Comparison of ENCODE assay signal across 11 cellular contexts in the genomic region with DNA sequence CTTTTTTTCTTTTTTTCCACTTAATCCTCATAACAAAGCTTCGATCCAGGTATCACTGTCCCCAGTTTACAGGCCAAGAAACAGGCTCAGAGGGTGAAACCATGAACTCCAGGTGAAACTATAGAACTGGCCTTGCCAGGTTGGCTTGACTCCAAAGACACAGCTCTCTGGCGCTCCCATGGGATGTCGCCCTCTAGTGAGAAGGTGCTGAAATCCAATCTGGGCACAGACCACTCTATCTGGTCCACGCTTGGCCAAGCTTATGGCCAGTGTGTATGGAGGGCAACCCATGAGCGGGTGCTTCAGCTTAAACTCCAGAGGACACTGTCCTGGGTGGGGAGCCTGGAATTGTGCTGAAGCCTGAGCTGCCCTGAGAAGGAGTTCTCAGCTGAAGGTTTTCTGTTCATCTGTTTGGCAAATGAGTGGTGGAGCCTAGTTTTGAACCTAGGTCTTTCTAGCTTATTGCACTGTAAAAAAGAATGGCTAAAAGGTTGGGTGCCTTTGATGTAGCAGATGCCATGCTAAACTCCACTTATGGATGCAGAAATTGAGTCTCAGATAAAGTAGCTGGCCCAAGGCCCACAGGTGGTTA.
DNase-seq lines count a peak whose midpoint lies in the region; ATAC-seq, FAIRE-seq and TF ChIP-seq lines count a peak whose summit lies in the region.
"Had no signal": no experiment of that assay in that cellular context is flagged by ENCODE, and none has a peak within 500 bp of the region (broad histone marks: within the 10 kb centered on the region; RNA-seq: fewer than 3 reads in every experiment).

No MANE protein-coding gene starts in this region.

- no peak overlapping the region for H3K56ac ChIP-seq in H1 (replicated peaks; ENCODE audit: insufficient read length, low read depth, low read length)

- H2BK5ac ChIP-seq in H1 (ENCODE audit: low read depth, low read length), result no peak overlapping the region

- H3K9me3 ChIP-seq in H1 (ENCODE audit: insufficient read depth in 2 of 2, low read depth in 1 of 2, low read length in 1 of 2), result no peaks in the 10 kb centered on the region
- H3K9me3 ChIP-seq: SJSA1 had no signal

- H3K18ac ChIP-seq in H1 (ENCODE audit: extremely low read depth, low read length), result no peak overlapping the region

- no peak overlapping the region for H3K23ac ChIP-seq in H1 (ENCODE audit: insufficient read length)

- no peaks in the 10 kb centered on the region for H3K79me1 ChIP-seq in H1 (ENCODE audit: low read depth, low read length)

- peak; percentile 81 for FAIRE-seq in H1 (lab: Jason Lieb, UNC)
- FAIRE-seq: G401.6 had no signal

- POLR2A ChIA-PET in activated CD4-positive, alpha-beta memory T cell treated with anti-CD3 and anti-CD28 coated beads for 36 hours (lab: Charles Lee), result no interaction called here
- POLR2A ChIA-PET in activated CD4-positive, alpha-beta memory T cell treated with anti-CD3 and anti-CD28 coated beads, Interleukin-2, amount 10 ng/mL, durations not matched to agents 7 days and 5 days (lab: Charles Lee), result no interaction called here
- POLR2A ChIA-PET in H1 (lab: Charles Lee; ENCODE audit: partially characterized antibody), result interaction anchor here (0.7 kb wide), 1 partner anchor 30 kb away, joined by 3 read pairs; no protein-coding TSS in a partner anchor

- H3K79me2 ChIP-seq in H1 (ENCODE audit: control insufficient read depth in 1 of 2, insufficient read depth in 2 of 2, low read length in 2 of 2), result no peaks in the 10 kb centered on the region

- no peak overlapping the region for H4K5ac ChIP-seq in H1 (ENCODE audit: insufficient read length, low read depth, low read length)

- H3K9me3 Mint-ChIP-seq in activated CD4-positive, alpha-beta memory T cell treated with anti-CD3 and anti-CD28 coated beads for 36 hours, result no peaks in the 10 kb centered on the region
- H3K9me3 Mint-ChIP-seq in activated CD4-positive, alpha-beta memory T cell treated with anti-CD3 and anti-CD28 coated beads, Interleukin-2, amount 10 ng/mL, durations not matched to agents 7 days and 5 days, result no peaks in the 10 kb centered on the region

- H3K4me2 ChIP-seq in H1 (ENCODE audit: insufficient read depth in 1 of 2, low read depth in 2 of 2, low read length in 2 of 2), result no peak overlapping the region

- peaks cover 1 to 13% (median 6%) of the 10 kb centered on the region in 4 experiments; a peak in 3 of 7 replicates for H3K4me1 ChIP-seq in H1 (replicated peaks in 1 of 4; ENCODE audit: control insufficient read depth in 3 of 4, insufficient read depth in 4 of 4, low read length in 3 of 4)

- no peak overlapping the region for H3K14ac ChIP-seq in H1 (ENCODE audit: insufficient read length)

- no peak overlapping the region for H3K4me3 Mint-ChIP-seq in activated CD4-positive, alpha-beta memory T cell treated with anti-CD3 and anti-CD28 coated beads for 36 hours
- no peak overlapping the region for H3K4me3 Mint-ChIP-seq in activated CD4-positive, alpha-beta memory T cell treated with anti-CD3 and anti-CD28 coated beads, Interleukin-2, amount 10 ng/mL, durations not matched to agents 7 days and 5 days

- H3K36me3 ChIP-seq in H1 (ENCODE audit: control insufficient read depth in 2 of 4, insufficient read depth in 4 of 4, low read length in 3 of 4), result peaks cover 0 to 13% (median 8%) of the 10 kb centered on the region in 4 experiments; a peak in 3 of 8 replicates

- peak; percentile 80 to 92 (median 80) for TF ChIP-seq CTCF in H1 (IDR thresholded peaks at IDR 0.05; ENCODE audit: control extremely low read depth in 1 of 3, insufficient read depth in 1 of 3, low read depth in 1 of 3, low read length in 3 of 3)

- no peak for TF ChIP-seq EP300 in H1 (IDR thresholded peaks at IDR 0.05; ENCODE audit: borderline replicate concordance in 1 of 2, low read depth in 2 of 2, low read length in 2 of 2)

- H3K23me2 ChIP-seq in H1 (ENCODE audit: low read depth, low read length), result no peaks in the 10 kb centered on the region; the same call in 1 of the 2 replicates

- peak; percentile 72 to 78 for TF ChIP-seq RAD21 in H1 (IDR thresholded peaks at IDR 0.05 in 1 of 2, conservative IDR thresholded peaks at IDR 0.05 in 1 of 2; ENCODE audit: low read depth in 2 of 2, low read length in 2 of 2)

- TF ChIP-seq POLR2A in H1 (IDR thresholded peaks at IDR 0.05; ENCODE audit: control extremely low read depth in 1 of 2, low read depth in 2 of 2, low read length in 2 of 2), result no peak

- H3K27me3 ChIP-seq in H1 (replicated peaks in 1 of 4; ENCODE audit: control insufficient read depth in 3 of 4, extremely low read depth in 1 of 4, insufficient read depth in 3 of 4, low read length in 3 of 4), result no peaks in the 10 kb centered on the region
- H3K27me3 ChIP-seq: SJSA1 had no signal

- no peaks in the 10 kb centered on the region for H3K4me1 Mint-ChIP-seq in activated CD4-positive, alpha-beta memory T cell treated with anti-CD3 and anti-CD28 coated beads for 36 hours (ENCODE audit: low read depth)
- peaks cover 4% of the 10 kb centered on the region for H3K4me1 Mint-ChIP-seq in activated CD4-positive, alpha-beta memory T cell treated with anti-CD3 and anti-CD28 coated beads, Interleukin-2, amount 10 ng/mL, durations not matched to agents 7 days and 5 days

- H3K27ac ChIP-seq in H1 (ENCODE audit: low read depth, low read length), result no peak overlapping the region
- H3K27ac ChIP-seq: epithelial cell of prostate, SJSA1 had no signal

- no peak overlapping the region for H4K91ac ChIP-seq in H1 (replicated peaks; ENCODE audit: insufficient read length, low read length)

- no peak overlapping the region for H2AK5ac ChIP-seq in H1 (ENCODE audit: low read depth, low read length)

- no peak overlapping the region for H2BK12ac ChIP-seq in H1 (ENCODE audit: low read depth, low read length)

- no peak overlapping the region for H2AFZ ChIP-seq in H1 (ENCODE audit: low read length)

- 68% methylated on average over 5 of the region's 5 CpGs; no CpG with 5 or more reads in 1 of the 2 experiments for WGBS in H1 (ENCODE audit: extremely low coverage in 1 of 2, insufficient coverage in 1 of 2, insufficient read length in 1 of 2, insufficient replicate concordance in 2 of 2, low coverage in 1 of 2, low lambda C conversion rate in 2 of 2, missing lambda C conversion rate in 1 of 2), 2 experiments

- no peaks in the 10 kb centered on the region for H3K27me3 Mint-ChIP-seq in activated CD4-positive, alpha-beta memory T cell treated with anti-CD3 and anti-CD28 coated beads for 36 hours
- H3K27me3 Mint-ChIP-seq in activated CD4-positive, alpha-beta memory T cell treated with anti-CD3 and anti-CD28 coated beads, Interleukin-2, amount 10 ng/mL, durations not matched to agents 7 days and 5 days, result no peaks in the 10 kb centered on the region

- H3K27ac Mint-ChIP-seq in activated CD4-positive, alpha-beta memory T cell treated with anti-CD3 and anti-CD28 coated beads for 36 hours, result no peak overlapping the region
- no peak overlapping the region for H3K27ac Mint-ChIP-seq in activated CD4-positive, alpha-beta memory T cell treated with anti-CD3 and anti-CD28 coated beads, Interleukin-2, amount 10 ng/mL, durations not matched to agents 7 days and 5 days

- H2BK15ac ChIP-seq in H1 (ENCODE audit: low read length), result no peak overlapping the region

- intact Hi-C loops in activated CD4-positive, alpha-beta memory T cell treated with anti-CD3 and anti-CD28 coated beads for 36 hours (cut with micrococcal nuclease), result no loop called here

- no peak overlapping the region for H3K4me3 ChIP-seq in H1 (ENCODE audit: extremely low read depth in 1 of 4, insufficient read depth in 2 of 4, low read depth in 3 of 4, low read length in 4 of 4)
- H3K4me3 ChIP-seq: SJSA1 had no signal

- DNase-seq in activated CD4-positive, alpha-beta memory T cell treated with anti-CD3 and anti-CD28 coated beads for 36 hours, result peak; percentile 18
- no peak for DNase-seq in activated CD4-positive, alpha-beta memory T cell treated with anti-CD3 and anti-CD28 coated beads, Interleukin-2, amount 10 ng/mL, durations not matched to agents 7 days and 5 days
- DNase-seq in NCI-H2029 treated with DMSO at 0.1 percent for 48 hours (lab: John Stamatoyannopoulos, UW), result peak; percentile 37
- peak in 1 of 2 experiments; percentile 71 for DNase-seq in H1 (ENCODE audit: low read depth in 1 of 2, low spot score in 2 of 2)
- DNase-seq in stimulated activated CD8-positive, alpha-beta memory T cell treated with anti-CD3 and anti-CD28 coated beads, Interleukin-4, amount 100 ng/mL, for 48 hours, result peak; percentile 43
- DNase-seq in NCI-H524 treated with DMSO at 0.1 percent for 48 hours (lab: John Stamatoyannopoulos, UW), result no peak

- H3K36me3 Mint-ChIP-seq in activated CD4-positive, alpha-beta memory T cell treated with anti-CD3 and anti-CD28 coated beads for 36 hours, result peaks cover 55% of the 10 kb centered on the region
- peaks cover 72% of the 10 kb centered on the region for H3K36me3 Mint-ChIP-seq in activated CD4-positive, alpha-beta memory T cell treated with anti-CD3 and anti-CD28 coated beads, Interleukin-2, amount 10 ng/mL, durations not matched to agents 7 days and 5 days (ENCODE audit: low read depth)

- CTCF ChIA-PET in activated CD4-positive, alpha-beta memory T cell treated with anti-CD3 and anti-CD28 coated beads for 36 hours (lab: Charles Lee), result interaction anchor here (0.9 to 1.3 kb wide), 3 partner anchors 16 to 353 kb away, joined by 3 to 4 read pairs (median 3); no protein-coding TSS in a partner anchor
- CTCF ChIA-PET in activated CD4-positive, alpha-beta memory T cell treated with anti-CD3 and anti-CD28 coated beads, Interleukin-2, amount 10 ng/mL, durations not matched to agents 7 days and 5 days (lab: Charles Lee), result interaction anchor here (0.7 to 0.9 kb wide), 2 partner anchors 9 to 104 kb away, joined by 3 to 5 read pairs; no protein-coding TSS in a partner anchor
- CTCF ChIA-PET in H1 (lab: Charles Lee; ENCODE audit: partially characterized antibody), result interaction anchor here (0.6 to 3.3 kb wide), 47 partner anchors 9 to 537 kb away, joined by 3 to 28 read pairs (median 4); no protein-coding TSS in a partner anchor

- H2BK20ac ChIP-seq in H1 (ENCODE audit: low read length), result no peak overlapping the region

- ATAC-seq in GM21526 (IDR thresholded peaks at IDR 0.05; ENCODE audit: low FRiP score, unreplicated experiment) (no peak), HG02840 (IDR thresholded peaks at IDR 0.05; ENCODE audit: low FRiP score, unreplicated experiment) (no peak)

- H4K20me1 ChIP-seq in H1 (replicated peaks in 1 of 2; ENCODE audit: control insufficient read depth in 1 of 2, insufficient read depth in 2 of 2, low read length in 2 of 2), result no peaks in the 10 kb centered on the region

- no peak overlapping the region for H3K9ac ChIP-seq in H1 (replicated peaks in 1 of 4; ENCODE audit: extremely low read depth in 1 of 4, low read depth in 3 of 4, low read length in 3 of 4)

- no peak overlapping the region for H2BK120ac ChIP-seq in H1 (replicated peaks; ENCODE audit: low read depth, low read length)

- no peak overlapping the region for H3K4ac ChIP-seq in H1 (replicated peaks; ENCODE audit: insufficient read length, low read depth, low read length)

- no peak overlapping the region for H4K8ac ChIP-seq in H1 (ENCODE audit: extremely low read depth, insufficient read depth, low read length)

Comparison
In these comparisons a context has a peak if more than half of its experiments do, and no peak if none do; other contexts are left out.
1. DNase-seq: peak in activated CD4-positive, alpha-beta memory T cell treated with anti-CD3 and anti-CD28 coated beads for 36 hours (single experiment), NCI-H2029 treated with DMSO at 0.1 percent for 48 hours (single experiment) and stimulated activated CD8-positive, alpha-beta memory T cell treated with anti-CD3 and anti-CD28 coated beads, Interleukin-4, amount 100 ng/mL, for 48 hours (single experiment); none in activated CD4-positive, alpha-beta memory T cell treated with anti-CD3 and anti-CD28 coated beads, Interleukin-2, amount 10 ng/mL, durations not matched to agents 7 days and 5 days (single experiment) and NCI-H524 treated with DMSO at 0.1 percent for 48 hours (single experiment).